In genomic region chr6:109788687-109789086, GRCh38 we compare ENCODE assay signal across 1 cellular context.
TF ChIP-seq lines count a peak whose summit lies in the region.

No MANE protein-coding gene starts in this region.

TF ChIP-seq in WTC11, 78 proteins besides CTCF, POLR2A, EP300 and RAD21 (continued from another document):
- TF ChIP-seq ZNF532 (CRISPR knock-in tag; IDR thresholded peaks at IDR 0.05; ENCODE audit: borderline replicate concordance): no peak
- TF ChIP-seq E2F1 (CRISPR knock-in tag; IDR thresholded peaks at IDR 0.05): no peak
